1 cellular context compared by ENCODE assay signal in the genomic region with DNA sequence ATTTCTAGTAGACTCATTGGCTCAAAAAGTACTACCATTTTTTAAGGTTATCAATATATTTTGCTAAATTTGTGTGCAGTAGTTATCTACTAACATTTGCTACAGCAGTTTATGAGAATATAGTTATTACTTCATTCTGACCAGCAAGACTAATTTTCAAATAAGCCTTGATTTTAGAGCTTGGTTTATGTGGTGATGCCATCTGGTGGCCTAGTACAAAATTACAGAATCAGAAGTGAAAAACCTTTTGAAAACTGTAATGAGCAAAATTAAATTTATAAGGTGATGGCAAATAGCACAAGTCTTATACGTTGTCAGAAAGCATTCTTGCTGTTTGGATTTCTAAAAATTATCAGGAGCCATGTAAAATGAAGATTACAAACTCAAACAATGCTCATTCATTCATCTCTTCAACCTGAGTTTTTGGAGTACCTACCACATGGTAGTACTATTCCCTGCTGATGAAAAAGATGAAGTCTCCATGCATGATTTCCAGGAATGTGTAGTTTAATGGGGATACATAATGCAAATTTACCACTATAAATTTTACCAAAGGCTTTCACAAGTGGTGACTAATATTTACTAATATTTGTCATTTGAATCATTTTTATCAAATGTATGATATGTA.
TF ChIP-seq lines count a peak whose summit lies in the region.

No MANE protein-coding gene starts in this region.

TF ChIP-seq in GM23338, 12 proteins besides CTCF, POLR2A, EP300 and RAD21 (continued from another document):
- TF ChIP-seq ZNF114 (CRISPR knock-in tag; IDR thresholded peaks at IDR 0.05): no peak
- TF ChIP-seq EZH2phosphoT487 (IDR thresholded peaks at IDR 0.05; ENCODE audit: unreplicated experiment): no peak
- no peak for TF ChIP-seq REST (IDR thresholded peaks at IDR 0.05; ENCODE audit: unreplicated experiment)
- TF ChIP-seq CREB1 (CRISPR knock-in tag; IDR thresholded peaks at IDR 0.05; ENCODE audit: low read depth): no peak
- no peak for TF ChIP-seq JUNB (IDR thresholded peaks at IDR 0.05; ENCODE audit: unreplicated experiment)
- no peak for TF ChIP-seq NANOG (IDR thresholded peaks at IDR 0.05; ENCODE audit: borderline replicate concordance)
- no peak for TF ChIP-seq ETS1 (IDR thresholded peaks at IDR 0.05)
- TF ChIP-seq ZNF331 (CRISPR knock-in tag; IDR thresholded peaks at IDR 0.05; ENCODE audit: low read depth): no peak
